In genomic region chr3:100526613-100527346, GRCh38 we compare ENCODE assay signal across 14 cellular contexts. TPM values are rescaled to one million over a fixed set of nuclear protein-coding genes. Genes with fewer than 3 reads are reported as not detected.
A peak's percentile ranks its signal among the peaks of the same experiment; 100 is the strongest.
DNase-seq lines count a peak whose midpoint lies in the region; ATAC-seq, FAIRE-seq and TF ChIP-seq lines count a peak whose summit lies in the region.
"Had no signal": no experiment of that assay in that cellular context is flagged by ENCODE, and none has a peak within 500 bp of the region (broad histone marks: within the 10 kb centered on the region; RNA-seq: fewer than 3 reads in every experiment).

No MANE protein-coding gene starts in this region.

- H3K4me3 ChIP-seq in K562, result no peak overlapping the region
- no peak overlapping the region for H3K4me3 ChIP-seq in transverse colon
- no peak overlapping the region for H3K4me3 ChIP-seq in GM23338
- H3K4me3 ChIP-seq: BLaER1, HAP-1 had no signal

- BruUV-seq in K562 (replicated peaks; lab: Mats Ljungman, UMichigan), result no TSS peak

- no peak overlapping the region for H2AFZ ChIP-seq in K562 (ENCODE audit: low read depth, low read length)
- no peak overlapping the region for H2AFZ ChIP-seq in GM23338

- TF ChIP-seq CTCF in K562 (IDR thresholded peaks at IDR 0.05 in 2 of 3, conservative IDR thresholded peaks at IDR 0.05 in 1 of 3; ENCODE audit: insufficient read depth in 2 of 3, low read depth in 1 of 3, low read length in 3 of 3), result no peak
- no peak for TF ChIP-seq CTCF in transverse colon (IDR thresholded peaks at IDR 0.05)
- no peak for TF ChIP-seq CTCF in GM23338 (conservative IDR thresholded peaks at IDR 0.05; ENCODE audit: low read depth in 2 of 2)

- H3K27ac ChIP-seq in K562 (ENCODE audit: extremely low read depth, low read depth, low read length), result no peak overlapping the region
- peak overlapping the region; percentile 3 to 62 (median 38) for H3K27ac ChIP-seq in transverse colon
- H3K27ac ChIP-seq in GM23338 (ENCODE audit: low read depth), result no peak overlapping the region
- H3K27ac ChIP-seq: BLaER1 had no signal

- H3K4me2 ChIP-seq in K562 (ENCODE audit: insufficient read depth, low read length), result no peak overlapping the region
- no peak overlapping the region for H3K4me2 ChIP-seq in GM23338
- H3K4me2 ChIP-seq: BLaER1 had no signal

- CTCF ChIA-PET in K562 (lab: Yijun Ruan, JAX; ENCODE audit: low intra/inter-chr PET ratio), result no interaction called here

- no peak overlapping the region for H3K27ac Mint-ChIP-seq in GM23338

- H3F3A ChIP-seq in GM23338 (replicated peaks; ENCODE audit: low read depth), result no peaks in the 10 kb centered on the region

- H3K9me2 ChIP-seq in GM23338 (ENCODE audit: insufficient read depth), result 0 out of 2 replicates have a peak, but pooled peaks cover 6% of the 10 kb centered on the region

- TF ChIP-seq POLR2A in K562 (conservative IDR thresholded peaks at IDR 0.05), result no peak
- TF ChIP-seq POLR2A in transverse colon (IDR thresholded peaks at IDR 0.05), result no peak

- H3K4me3 Mint-ChIP-seq in GM23338, result no peak overlapping the region

- H3K4me1 ChIP-seq in K562 (replicated peaks in 1 of 2; ENCODE audit: control insufficient read depth in 2 of 2, insufficient read depth in 2 of 2, low read length in 2 of 2), result no peaks in the 10 kb centered on the region; a peak in 1 of 5 replicates
- peaks cover 0 to 6% (median 0%) of the 10 kb centered on the region in 4 donors for H3K4me1 ChIP-seq in transverse colon
- no peaks in the 10 kb centered on the region for H3K4me1 ChIP-seq in GM23338 (ENCODE audit: insufficient read depth)
- H3K4me1 ChIP-seq: BLaER1, HAP-1 had no signal

- peaks cover 3% of the 10 kb centered on the region; the same call in 1 of the 3 replicates for H3K36me3 Mint-ChIP-seq in GM23338 (ENCODE audit: low read depth)

- POLR2A ChIA-PET in K562 (lab: Yijun Ruan, JAX), result no interaction called here

- H3K27me3 Mint-ChIP-seq in GM23338 (ENCODE audit: insufficient read depth, low read depth, poor library complexity), result no peaks in the 10 kb centered on the region

- no peaks in the 10 kb centered on the region for H3K4me1 Mint-ChIP-seq in GM23338

- H3K27me3 ChIP-seq in K562 (ENCODE audit: control insufficient read depth in 2 of 2, insufficient read depth in 2 of 2, low read length in 2 of 2) (peaks cover 0 to 7% of the 10 kb centered on the region in 2 experiments; a peak in 1 of 5 replicates), transverse colon (no peaks in the 10 kb centered on the region), GM23338 (ENCODE audit: insufficient read depth) (no peaks in the 10 kb centered on the region)
- H3K27me3 ChIP-seq: BLaER1 had no signal

- TF ChIP-seq RAD21 in K562 (CRISPR knock-in tag; conservative IDR thresholded peaks at IDR 0.05 in 1 of 2, IDR thresholded peaks at IDR 0.05 in 1 of 2), result no peak

- 30% methylated on average over 4 of the region's 4 CpGs for WGBS in K562 (ENCODE audit: insufficient coverage, low coverage, missing lambda C conversion rate)
- WGBS in transverse colon (ENCODE audit: low coverage in 1 of 2), 2 donors, result 87 to 96% methylated on average over 4 of the region's 4 CpGs

- ATAC-seq in K562, result no peak
- peak; percentile 86 for ATAC-seq in left ventricle myocardium superior
- ATAC-seq in GM23338, result no peak

- TF ChIP-seq EP300 in K562 (IDR thresholded peaks at IDR 0.05; ENCODE audit: low read length), result no peak
- no peak for TF ChIP-seq EP300 in transverse colon (IDR thresholded peaks at IDR 0.05; ENCODE audit: low read depth)

- DNase-seq in NOMO-1 treated with DMSO at 0.1 percent for 48 hours (lab: John Stamatoyannopoulos, UW; ENCODE audit: unreplicated experiment), result peak; percentile 48
- no peak for DNase-seq in K562 (ENCODE audit: extremely low read depth in 1 of 4, low spot score in 3 of 4)
- DNase-seq in left ventricle myocardium superior, result no peak
- DNase-seq in transverse colon, result no peak
- DNase-seq in cerebellar cortex (ENCODE audit: low spot score), result no peak
- no peak for DNase-seq in GM23338 (ENCODE audit: low spot score)
- DNase-seq in germinal center (ENCODE audit: low spot score), result no peak
- DNase-seq: activated CD8-positive, alpha-beta memory T cell treated with anti-CD3 and anti-CD28 coated beads for 24 hours; activated effector memory CD4-positive, alpha-beta T cell treated with Interleukin-2 at 50 U/mL for 16 hours; dermis blood vessel endothelial cell; NCI-H187 treated with DMSO at 0.1 percent for 48 hours; stimulated activated CD4-positive, alpha-beta T cell treated with anti-CD3 and anti-CD28 coated beads, Interleukin-4, amount 100 ng/mL, for 24 hours had no signal

- no peaks in the 10 kb centered on the region for H4K20me1 ChIP-seq in K562 (replicated peaks; ENCODE audit: control insufficient read depth, insufficient read depth, low read length)
- H4K20me1 ChIP-seq in GM23338 (replicated peaks; ENCODE audit: insufficient read depth), result no peaks in the 10 kb centered on the region
- H4K20me1 ChIP-seq: BLaER1 had no signal

- intact Hi-C loops in K562 (cut with micrococcal nuclease), result no loop called here
- intact Hi-C loops in left ventricle myocardium superior (cut with micrococcal nuclease), result no loop called here
- intact Hi-C loops in transverse colon (cut with DNase I; ENCODE audit: low total_unique reads), result no loop called here

- no peak overlapping the region for H3K9ac ChIP-seq in K562 (ENCODE audit: insufficient read depth in 1 of 2, low read depth in 2 of 2, low read length in 2 of 2)
- H3K9ac ChIP-seq: BLaER1 had no signal

- H3K79me2 ChIP-seq in K562 (ENCODE audit: control insufficient read depth, insufficient read depth, low read length) (no peaks in the 10 kb centered on the region), GM23338 (replicated peaks; ENCODE audit: insufficient read depth) (no peaks in the 10 kb centered on the region)

- in situ Hi-C loops in K562 (cut with MboI) (no loop called here), transverse colon (cut with MboI; ENCODE audit: low pct_ligation_motif_present in 1 of 4, low pct_unique_long_range_greater_than_20kb in 1 of 4, low sequenced_read_pairs in 3 of 4) (no loop called here)

- no peaks in the 10 kb centered on the region for H3K36me3 ChIP-seq in K562 (ENCODE audit: control insufficient read depth, insufficient read depth, low read length)
- no peaks in the 10 kb centered on the region for H3K36me3 ChIP-seq in transverse colon
- no peaks in the 10 kb centered on the region for H3K36me3 ChIP-seq in GM23338 (ENCODE audit: insufficient read depth)
- H3K36me3 ChIP-seq: BLaER1, HAP-1 had no signal

- H3K9me3 Mint-ChIP-seq in GM23338, result no peaks in the 10 kb centered on the region

- no peak for FAIRE-seq in K562 (lab: Jason Lieb, UNC)

- no peaks in the 10 kb centered on the region for H3K9me3 ChIP-seq in K562 (replicated peaks; ENCODE audit: control insufficient read depth, insufficient read depth, low read depth, low read length)
- H3K9me3 ChIP-seq in transverse colon, result no peaks in the 10 kb centered on the region
- H3K9me3 ChIP-seq: BLaER1, HAP-1 had no signal

- no peaks in the 10 kb centered on the region for H3K9me1 ChIP-seq in K562 (ENCODE audit: control insufficient read depth, insufficient read depth, low read length)

TF ChIP-seq in K562, 482 proteins besides CTCF, POLR2A, EP300 and RAD21:
- no peak for TF ChIP-seq U2AF1 (optimal IDR thresholded peaks at IDR 0.05; ENCODE audit: low read depth, low read length)
- no peak for TF ChIP-seq ZNF282 (CRISPR knock-in tag; IDR thresholded peaks at IDR 0.05)
- 0 out of 2 replicates have a peak, but pooled peaks have one; percentile 2 for TF ChIP-seq ZNF316 (IDR thresholded peaks at IDR 0.05)

TF ChIP-seq in GM23338, 12 proteins besides CTCF, POLR2A, EP300 and RAD21 (continues in another document):
- no peak for TF ChIP-seq ETS1 (IDR thresholded peaks at IDR 0.05)
- no peak for TF ChIP-seq EZH2 (IDR thresholded peaks at IDR 0.05; ENCODE audit: low read depth, unreplicated experiment)

RNA-seq across cellular contexts. Expression of gene TMEM45A, which starts 34.4 kb away (rescaled TPM):
- total RNA-seq in K562 (2011; cell fraction: chromatin; rRNA removed; ENCODE audit: low replicate concordance), result 0.46 and 2.0 TPM in 2 replicates
- total RNA-seq in K562 (2011; cell fraction: nucleolus; rRNA removed), result 0.67 and 0.92 TPM in 2 replicates
- 1.0 and 1.7 TPM in 2 replicates for total RNA-seq in K562 (2011; cell fraction: nucleoplasm; rRNA removed)
- total RNA-seq in K562 (2014; rRNA removed), result 0.41 and 0.65 TPM in 2 replicates
- total RNA-seq in K562 (2014; rRNA removed; fragmentation: Illumina TruSeq; extraction: Trizol), result 1.1 TPM in 2 replicates
- total RNA-seq in K562 (2015; rRNA removed; fragmentation: Illumina TruSeq; extraction: Trizol), result 0.54 and 0.57 TPM in 2 replicates
- 0.80 and 0.83 TPM in 2 replicates for total RNA-seq in K562 (2021)
- polyA plus RNA-seq in K562 (2011; rRNA removed), result 0.22 and 0.95 TPM in 2 replicates
- polyA plus RNA-seq in K562 (2011; cell fraction: cytosol; rRNA removed), result 0.22 and 0.59 TPM in 2 replicates
- 0.09 and 0.11 TPM in 2 replicates for polyA plus RNA-seq in K562 (2011; cell fraction: nucleus; rRNA removed)
- 4.5 and 4.7 TPM in 2 replicates for polyA plus RNA-seq in K562 (2012)
- 1.1 and 1.3 TPM in 2 replicates for polyA plus RNA-seq in K562 (2014; fragmentation: Illumina TruSeq; extraction: Trizol)
- 1 to 10 TPM; 3.3 to 4.1 TPM for polyA plus RNA-seq in K562 (2014; fragmentation: Nextera tagmentation; extraction: Ambion mirVana)
- polyA plus RNA-seq in K562 (2014; rRNA removed), result 0.89 and 1.1 TPM in 2 replicates
- polyA minus RNA-seq in K562 (2011; rRNA and poly(A)+ RNA removed), result 0.51 and 1.2 TPM in 2 replicates
- 1.3 TPM in 1 of 2 replicates, not detected in the other for polyA minus RNA-seq in K562 (2011; cell fraction: cytosol; rRNA and poly(A)+ RNA removed)
- 0.33 and 0.40 TPM in 2 replicates for polyA minus RNA-seq in K562 (2011; cell fraction: nucleus; rRNA and poly(A)+ RNA removed)
- 3.2 TPM for total RNA-seq in left ventricle myocardium superior
- total RNA-seq in transverse colon, result 1 to 10 TPM in 3 of 4 donors, under 1 TPM in 1; 0.60 to 4.1 (median 1.5) TPM
- 6.5 and 7.0 TPM in 2 replicates for total RNA-seq in GM23338 (2014; rRNA removed; shearing (Covaris generic))
- 11.1 and 12.7 TPM in 2 replicates for polyA plus RNA-seq in GM23338 (2016; fragmentation: Nextera tagmentation; extraction: Ambion mirVana)

Comparison
In these comparisons a context has a peak if more than half of its experiments do, and no peak if none do; other contexts are left out.
1. H3K27ac ChIP-seq: peak in transverse colon (4 of 4); none in K562 (single experiment) and GM23338 (single experiment).